39 cellular contexts compared by ENCODE assay signal in the genomic region with DNA sequence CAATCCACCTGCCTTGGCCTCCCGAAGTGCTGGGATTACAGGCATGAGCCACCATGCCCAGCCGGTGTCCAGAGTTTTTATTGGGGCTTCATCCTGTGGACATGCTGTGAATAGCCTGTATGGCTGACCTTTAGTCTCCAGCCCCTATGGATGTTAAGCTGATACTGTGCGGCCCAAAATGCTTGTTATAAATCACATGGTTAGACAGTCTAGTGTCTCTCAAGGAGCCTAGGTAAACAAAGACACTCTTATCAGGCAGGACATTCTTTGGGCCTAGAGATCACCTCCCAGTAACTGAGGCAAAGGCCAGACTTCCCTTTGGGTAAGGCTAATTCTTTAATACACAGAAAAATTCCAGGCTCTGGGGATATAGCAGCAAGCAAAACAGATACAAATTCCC. TPM values are rescaled to one million over a fixed set of nuclear protein-coding genes. Genes with fewer than 3 reads are reported as not detected.
DNase-seq lines count a peak whose midpoint lies in the region; ATAC-seq, FAIRE-seq and TF ChIP-seq lines count a peak whose summit lies in the region.
"Had no signal": no experiment of that assay in that cellular context is flagged by ENCODE, and none has a peak within 500 bp of the region (broad histone marks: within the 10 kb centered on the region; RNA-seq: fewer than 3 reads in every experiment).

No MANE protein-coding gene starts in this region.

- H3K4me2 ChIP-seq in K562 (ENCODE audit: insufficient read depth, low read length): no peak overlapping the region
- H3K4me2 ChIP-seq: A549; BLaER1; BLaER1 treated with 17β-estradiol and CSF1 and Interleukin-3, amounts not matched to agents 10 nM and 100 nM had no signal

- POLR2A ChIA-PET in K562 (lab: Yijun Ruan, JAX): interaction anchor here (1.7 kb wide), 1 partner anchor 26 kb away, joined by 4 read pairs; no protein-coding TSS in a partner anchor

- H3K27ac ChIP-seq in K562 (ENCODE audit: extremely low read depth, low read depth, low read length): no peak overlapping the region
- H3K27ac ChIP-seq in left lung: no peak overlapping the region
- no peak overlapping the region for H3K27ac ChIP-seq in upper lobe of right lung
- H3K27ac ChIP-seq: 22Rv1; A549; BLaER1; BLaER1 treated with 17β-estradiol and CSF1 and Interleukin-3, amounts not matched to agents 10 nM and 100 nM; C4-2B had no signal

- no peaks in the 10 kb centered on the region for H3K9me1 ChIP-seq in K562 (ENCODE audit: control insufficient read depth, insufficient read depth, low read length)

- H3K79me2 ChIP-seq in K562 (ENCODE audit: control insufficient read depth, insufficient read depth, low read length): no peaks in the 10 kb centered on the region

- H3K4me1 ChIP-seq in K562 (replicated peaks in 1 of 2; ENCODE audit: control insufficient read depth in 2 of 2, insufficient read depth in 2 of 2, low read length in 2 of 2) (no peaks in the 10 kb centered on the region), left lung (no peaks in the 10 kb centered on the region), upper lobe of right lung (no peaks in the 10 kb centered on the region)
- H3K4me1 ChIP-seq: A549; BE2C; BLaER1; BLaER1 treated with 17β-estradiol and CSF1 and Interleukin-3, amounts not matched to agents 10 nM and 100 nM had no signal

- H3K27ac Mint-ChIP-seq in activated naive CD4-positive, alpha-beta T cell treated with anti-CD3 and anti-CD28 coated beads, Interleukin-2, amount 50 U/mL, for 72 hours: no peak overlapping the region
- H3K27ac Mint-ChIP-seq: B cell; CD14-positive monocyte; CD4-positive, alpha-beta memory T cell; CD4-positive, alpha-beta T cell; CD4-positive, CD25-positive, alpha-beta regulatory T cell; CD8-positive, alpha-beta T cell had no signal

- BruUV-seq in K562 (replicated peaks; lab: Mats Ljungman, UMichigan): no TSS peak

- no peak for TF ChIP-seq EP300 in K562 (IDR thresholded peaks at IDR 0.05; ENCODE audit: low read length)

- H3K9me3 ChIP-seq in K562 (replicated peaks; ENCODE audit: control insufficient read depth, insufficient read depth, low read depth, low read length): no peaks in the 10 kb centered on the region
- H3K9me3 ChIP-seq in left lung: no peaks in the 10 kb centered on the region
- no peaks in the 10 kb centered on the region for H3K9me3 ChIP-seq in upper lobe of right lung
- H3K9me3 ChIP-seq: A549, BE2C, BLaER1 had no signal

- WGBS in K562 (ENCODE audit: insufficient coverage, low coverage, missing lambda C conversion rate): 0% methylated on average over 3 of the region's 3 CpGs

- TF ChIP-seq CTCF in K562 (IDR thresholded peaks at IDR 0.05 in 2 of 3, conservative IDR thresholded peaks at IDR 0.05 in 1 of 3; ENCODE audit: insufficient read depth in 2 of 3, low read depth in 1 of 3, low read length in 3 of 3) (no peak), left lung (IDR thresholded peaks at IDR 0.05) (no peak), upper lobe of right lung (IDR thresholded peaks at IDR 0.05) (no peak)

- DNase-seq in K562 (ENCODE audit: extremely low read depth in 1 of 4, low spot score in 3 of 4): no peak
- no peak for DNase-seq in left lung
- DNase-seq in upper lobe of right lung: no peak
- DNase-seq in activated naive CD4-positive, alpha-beta T cell treated with anti-CD3 and anti-CD28 coated beads, Interleukin-2, amount 50 U/mL, for 72 hours (ENCODE audit: low spot score in 2 of 2): no peak
- no peak for DNase-seq in stimulated activated naive CD8-positive, alpha-beta T cell treated with anti-CD3 and anti-CD28 coated beads, Interleukin-15, Interleukin-2, amounts not matched to agents 100 U/mL and 50 U/mL, for 24 hours
- no peak for DNase-seq in NCI-H524 treated with DMSO at 0.1 percent for 48 hours (lab: John Stamatoyannopoulos, UW)
- DNase-seq: 8988T; ACHN; AML-193; BE2C; Caco-2; Calu3; CD4-positive, alpha-beta memory T cell; CD4-positive, alpha-beta T cell; CD4-positive, CD25-positive, alpha-beta regulatory T cell; CD8-positive, alpha-beta memory T cell; CD8-positive, alpha-beta T cell; COR-L47; DMS 273 treated with DMSO at 0.1 percent for 48 hours; DMS153; DMS53; DMS79; DMS79 treated with DMSO at 0.1 percent for 48 hours; DND-41; EL had no signal

- no peaks in the 10 kb centered on the region for H4K20me1 ChIP-seq in K562 (replicated peaks; ENCODE audit: control insufficient read depth, insufficient read depth, low read length)
- H4K20me1 ChIP-seq: BLaER1; BLaER1 treated with 17β-estradiol and CSF1 and Interleukin-3, amounts not matched to agents 10 nM and 100 nM had no signal

- CTCF ChIA-PET in K562 (lab: Yijun Ruan, JAX; ENCODE audit: low intra/inter-chr PET ratio): no interaction called here

- no peak overlapping the region for H3K9ac ChIP-seq in K562 (ENCODE audit: insufficient read depth in 1 of 2, low read depth in 2 of 2, low read length in 2 of 2)
- H3K9ac ChIP-seq: BLaER1; BLaER1 treated with 17β-estradiol and CSF1 and Interleukin-3, amounts not matched to agents 10 nM and 100 nM had no signal

- H3K27me3 ChIP-seq in K562 (ENCODE audit: control insufficient read depth in 2 of 2, insufficient read depth in 2 of 2, low read length in 2 of 2) (peaks cover 0 to 12% of the 10 kb centered on the region in 2 experiments; a peak in 2 of 5 replicates), left lung (no peaks in the 10 kb centered on the region), upper lobe of right lung (no peaks in the 10 kb centered on the region)
- H3K27me3 ChIP-seq: BLaER1; BLaER1 treated with 17β-estradiol and CSF1 and Interleukin-3, amounts not matched to agents 10 nM and 100 nM had no signal

- no peaks in the 10 kb centered on the region for H3K36me3 Mint-ChIP-seq in activated naive CD4-positive, alpha-beta T cell treated with anti-CD3 and anti-CD28 coated beads, Interleukin-2, amount 50 U/mL, for 72 hours
- H3K36me3 Mint-ChIP-seq: CD14-positive monocyte; CD4-positive, alpha-beta memory T cell; CD4-positive, CD25-positive, alpha-beta regulatory T cell; CD8-positive, alpha-beta memory T cell; CD8-positive, alpha-beta T cell had no signal

- intact Hi-C loops in K562 (cut with micrococcal nuclease) (no loop called here), left lung (cut with DNase I) (no loop called here), upper lobe of right lung (cut with DNase I) (no loop called here)

- no peak for TF ChIP-seq POLR2A in K562 (conservative IDR thresholded peaks at IDR 0.05)

- no peak for FAIRE-seq in K562 (lab: Jason Lieb, UNC)
- FAIRE-seq: A204.1, A549, D721Med had no signal

- no peak for TF ChIP-seq RAD21 in K562 (CRISPR knock-in tag; conservative IDR thresholded peaks at IDR 0.05 in 1 of 2, IDR thresholded peaks at IDR 0.05 in 1 of 2)

- in situ Hi-C loops in K562 (cut with MboI): no loop called here

- H3K36me3 ChIP-seq in K562 (ENCODE audit: control insufficient read depth, insufficient read depth, low read length): no peaks in the 10 kb centered on the region
- no peaks in the 10 kb centered on the region for H3K36me3 ChIP-seq in left lung
- no peaks in the 10 kb centered on the region for H3K36me3 ChIP-seq in upper lobe of right lung
- H3K36me3 ChIP-seq: BE2C; BLaER1; BLaER1 treated with 17β-estradiol and CSF1 and Interleukin-3, amounts not matched to agents 10 nM and 100 nM had no signal

- H3K4me3 ChIP-seq in K562 (no peak overlapping the region), left lung (no peak overlapping the region), upper lobe of right lung (no peak overlapping the region)
- H3K4me3 ChIP-seq: A549; BLaER1; BLaER1 treated with 17β-estradiol and CSF1 and Interleukin-3, amounts not matched to agents 10 nM and 100 nM had no signal

- no peak overlapping the region for H2AFZ ChIP-seq in K562 (ENCODE audit: low read depth, low read length)

- no peak for ATAC-seq in K562
- peak; percentile 54 for ATAC-seq in left lung
- peak; percentile 36 for ATAC-seq in upper lobe of right lung
- ATAC-seq in activated naive CD4-positive, alpha-beta T cell treated with anti-CD3 and anti-CD28 coated beads, Interleukin-2, amount 50 U/mL, for 72 hours: no peak
- ATAC-seq in stimulated activated naive CD8-positive, alpha-beta T cell treated with anti-CD3 and anti-CD28 coated beads, Interleukin-15, Interleukin-2, amounts not matched to agents 100 U/mL and 50 U/mL, for 24 hours: no peak
- ATAC-seq: A549; CD8-positive, alpha-beta T cell had no signal

- no peaks in the 10 kb centered on the region for H3K9me3 Mint-ChIP-seq in activated naive CD4-positive, alpha-beta T cell treated with anti-CD3 and anti-CD28 coated beads, Interleukin-2, amount 50 U/mL, for 72 hours
- H3K9me3 Mint-ChIP-seq: CD4-positive, alpha-beta T cell; CD8-positive, alpha-beta memory T cell; CD8-positive, alpha-beta T cell had no signal

TF ChIP-seq in K562, 482 proteins besides CTCF, POLR2A, EP300 and RAD21 (continues in another document):
- no peak for TF ChIP-seq SRF (CRISPR knock-in tag; IDR thresholded peaks at IDR 0.05)
- no peak for TF ChIP-seq SNRNP70 (optimal IDR thresholded peaks at IDR 0.05; ENCODE audit: low read depth, low read length)
- no peak for TF ChIP-seq ZBED1 (IDR thresholded peaks at IDR 0.05)

RNA-seq across cellular contexts. Expression of gene SLC46A2, which starts 22.0 kb away (rescaled TPM):
- not detected in 2 replicates for total RNA-seq in K562 (2011; cell fraction: chromatin; rRNA removed; ENCODE audit: low replicate concordance)
- total RNA-seq in K562 (2011; cell fraction: nucleolus; rRNA removed): not detected in 2 replicates
- not detected in 2 replicates for total RNA-seq in K562 (2011; cell fraction: nucleoplasm; rRNA removed)
- total RNA-seq in K562 (2014; rRNA removed): not detected in 2 replicates
- total RNA-seq in K562 (2014; rRNA removed; fragmentation: Illumina TruSeq; extraction: Trizol): not detected in 2 replicates
- not detected in 2 replicates for total RNA-seq in K562 (2015; rRNA removed; fragmentation: Illumina TruSeq; extraction: Trizol)
- 0.07 TPM in 1 of 2 replicates, not detected in the other for total RNA-seq in K562 (2021)
- polyA plus RNA-seq in K562 (2011; rRNA removed): not detected in 2 replicates
- polyA plus RNA-seq in K562 (2011; cell fraction: cytosol; rRNA removed): not detected in 2 replicates
- polyA plus RNA-seq in K562 (2011; cell fraction: nucleus; rRNA removed): not detected in 2 replicates
- 0.04 TPM in 1 of 2 replicates, not detected in the other for polyA plus RNA-seq in K562 (2012)
- polyA plus RNA-seq in K562 (2014; fragmentation: Illumina TruSeq; extraction: Trizol): not detected in 2 replicates
- polyA plus RNA-seq in K562 (2014; fragmentation: Nextera tagmentation; extraction: Ambion mirVana): not detected
- not detected in 2 replicates for polyA plus RNA-seq in K562 (2014; rRNA removed)
- polyA minus RNA-seq in K562 (2011; rRNA and poly(A)+ RNA removed): not detected in 2 replicates
- polyA minus RNA-seq in K562 (2011; cell fraction: cytosol; rRNA and poly(A)+ RNA removed): not detected in 2 replicates
- not detected in 2 replicates for polyA minus RNA-seq in K562 (2011; cell fraction: nucleus; rRNA and poly(A)+ RNA removed)
- total RNA-seq in left lung: 10 to 100 TPM in 1 of 2 donors, 1 to 10 TPM in 1; 7.0 to 13.0 TPM
- total RNA-seq in upper lobe of right lung: 17.0 TPM
- not detected for total RNA-seq in activated naive CD4-positive, alpha-beta T cell treated with anti-CD3 and anti-CD28 coated beads, Interleukin-2, amount 50 U/mL, for 72 hours
- total RNA-seq: A172; A673; B cell; Caco-2; Calu3; CD4-positive, alpha-beta memory T cell; CD4-positive, alpha-beta T cell; CD4-positive, CD25-positive, alpha-beta regulatory T cell; CD8-positive, alpha-beta memory T cell; CD8-positive, alpha-beta T cell; Daoy had no signal
- polyA plus RNA-seq: A549; AG04450; BJ; CD4-positive, alpha-beta memory T cell; CD8-positive, alpha-beta memory T cell had no signal

Comparison
In these comparisons a context has a peak if more than half of its experiments do, and no peak if none do; other contexts are left out.
1. ATAC-seq: peak in left lung (single experiment) and upper lobe of right lung (single experiment); none in K562 (single experiment), activated naive CD4-positive, alpha-beta T cell treated with anti-CD3 and anti-CD28 coated beads, Interleukin-2, amount 50 U/mL, for 72 hours (0 of 2) and stimulated activated naive CD8-positive, alpha-beta T cell treated with anti-CD3 and anti-CD28 coated beads, Interleukin-15, Interleukin-2, amounts not matched to agents 100 U/mL and 50 U/mL, for 24 hours (single experiment).
2. RNA of gene SLC46A2, which starts 22.0 kb away (total RNA-seq): 17.0 TPM in upper lobe of right lung (single experiment) and 7.0 to 13.0 TPM in left lung; 0.07 TPM in K562 and not detected in activated naive CD4-positive, alpha-beta T cell treated with anti-CD3 and anti-CD28 coated beads, Interleukin-2, amount 50 U/mL, for 72 hours; every median in the first group is over 4 times any median in the second.